12 cellular contexts compared by ENCODE assay signal in genomic region chr14:104580961-104581360, GRCh38. TPM values are rescaled to one million over a fixed set of nuclear protein-coding genes. Genes with fewer than 3 reads are reported as not detected.
DNase-seq lines count a peak whose midpoint lies in the region; ATAC-seq, FAIRE-seq and TF ChIP-seq lines count a peak whose summit lies in the region.
"Had no signal": no experiment of that assay in that cellular context is flagged by ENCODE, and none has a peak within 500 bp of the region (broad histone marks: within the 10 kb centered on the region; RNA-seq: fewer than 3 reads in every experiment).

No MANE protein-coding gene starts in this region.

- no peak overlapping the region; the same call in 1 of the 2 replicates for H3K27ac ChIP-seq in H1 (ENCODE audit: low read depth, low read length)
- H3K27ac ChIP-seq in pancreas: no peak overlapping the region
- H3K27ac ChIP-seq: colonic mucosa had no signal

- TF ChIP-seq EP300 in H1 (IDR thresholded peaks at IDR 0.05; ENCODE audit: borderline replicate concordance in 1 of 2, low read depth in 2 of 2, low read length in 2 of 2): no peak

- no peak overlapping the region for H3K18ac ChIP-seq in H1 (ENCODE audit: extremely low read depth, low read length)

- no peak for FAIRE-seq in H1 (lab: Jason Lieb, UNC)
- no peak for FAIRE-seq in pancreas (lab: Jason Lieb, UNC)
- FAIRE-seq: GM12878 had no signal

- H3K36me3 ChIP-seq in H1 (ENCODE audit: control insufficient read depth in 2 of 4, insufficient read depth in 4 of 4, low read length in 3 of 4) (no peaks in the 10 kb centered on the region), pancreas (no peaks in the 10 kb centered on the region)
- H3K36me3 ChIP-seq: colonic mucosa had no signal

- no peak overlapping the region for H3K23ac ChIP-seq in H1 (ENCODE audit: insufficient read length)

- no peak overlapping the region for H3K14ac ChIP-seq in H1 (ENCODE audit: insufficient read length)

- H3K4me2 ChIP-seq in H1 (ENCODE audit: insufficient read depth in 1 of 2, low read depth in 2 of 2, low read length in 2 of 2): no peak overlapping the region

- no peak overlapping the region for H3K9ac ChIP-seq in H1 (replicated peaks in 1 of 4; ENCODE audit: extremely low read depth in 1 of 4, low read depth in 3 of 4, low read length in 3 of 4)

- CTCF ChIA-PET in H1 (lab: Charles Lee; ENCODE audit: partially characterized antibody): interaction anchor here (0.8 to 1.7 kb wide), 5 partner anchors 8 to 503 kb away, joined by 3 to 5 read pairs (median 3); no protein-coding TSS in a partner anchor

- no peak overlapping the region for H3K56ac ChIP-seq in H1 (replicated peaks; ENCODE audit: insufficient read length, low read depth, low read length)

- WGBS in H1 (ENCODE audit: extremely low coverage in 1 of 2, insufficient coverage in 1 of 2, insufficient read length in 1 of 2, insufficient replicate concordance in 2 of 2, low coverage in 1 of 2, low lambda C conversion rate in 2 of 2, missing lambda C conversion rate in 1 of 2), 2 experiments: 92% methylated on average over 9 of the region's 9 CpGs; no CpG with 5 or more reads in 1 of the 2 experiments
- 46 to 58% methylated on average over 9 of the region's 9 CpGs for WGBS in pancreas, 2 donors

- H3K4me3 ChIP-seq in H1 (ENCODE audit: extremely low read depth in 1 of 4, insufficient read depth in 2 of 4, low read depth in 3 of 4, low read length in 4 of 4) (no peak overlapping the region), pancreas (no peak overlapping the region)
- H3K4me3 ChIP-seq: colonic mucosa, GM12878 had no signal

- H3K79me2 ChIP-seq in H1 (ENCODE audit: control insufficient read depth in 1 of 2, insufficient read depth in 2 of 2, low read length in 2 of 2): no peaks in the 10 kb centered on the region

- no peak overlapping the region for H2BK120ac ChIP-seq in H1 (replicated peaks; ENCODE audit: low read depth, low read length)

- H3K4ac ChIP-seq in H1 (replicated peaks; ENCODE audit: insufficient read length, low read depth, low read length): no peak overlapping the region

- H3K9me3 ChIP-seq in H1 (ENCODE audit: insufficient read depth in 2 of 2, low read depth in 1 of 2, low read length in 1 of 2) (no peaks in the 10 kb centered on the region), pancreas (no peaks in the 10 kb centered on the region)
- H3K9me3 ChIP-seq: colonic mucosa had no signal

- no peak for TF ChIP-seq RAD21 in H1 (IDR thresholded peaks at IDR 0.05 in 1 of 2, conservative IDR thresholded peaks at IDR 0.05 in 1 of 2; ENCODE audit: low read depth in 2 of 2, low read length in 2 of 2)

- H4K20me1 ChIP-seq in H1 (replicated peaks in 1 of 2; ENCODE audit: control insufficient read depth in 1 of 2, insufficient read depth in 2 of 2, low read length in 2 of 2): peaks cover 0 to 3% of the 10 kb centered on the region in 2 experiments

- no peak overlapping the region for H2BK5ac ChIP-seq in H1 (ENCODE audit: low read depth, low read length)

- H4K8ac ChIP-seq in H1 (ENCODE audit: extremely low read depth, insufficient read depth, low read length): peak overlapping the region; percentile 71; the same call in 1 of the 2 replicates

- no peak overlapping the region for H2BK15ac ChIP-seq in H1 (ENCODE audit: low read length)

- TF ChIP-seq CTCF in H1 (IDR thresholded peaks at IDR 0.05; ENCODE audit: control extremely low read depth in 1 of 3, insufficient read depth in 1 of 3, low read depth in 1 of 3, low read length in 3 of 3) (no peak), pancreas (IDR thresholded peaks at IDR 0.05) (no peak)

- intact Hi-C loops in pancreas (cut with DNase I): no loop called here

- POLR2A ChIA-PET in H1 (lab: Charles Lee; ENCODE audit: partially characterized antibody): interaction anchor here (1.5 kb wide), 1 partner anchor 8 kb away, joined by 3 read pairs; no protein-coding TSS in a partner anchor

- H3K23me2 ChIP-seq in H1 (ENCODE audit: low read depth, low read length): peaks cover 3% of the 10 kb centered on the region; the same call in 1 of the 2 replicates

- no peaks in the 10 kb centered on the region for H3K79me1 ChIP-seq in H1 (ENCODE audit: low read depth, low read length)

- H4K91ac ChIP-seq in H1 (replicated peaks; ENCODE audit: insufficient read length, low read length): peak overlapping the region; percentile 40

- TF ChIP-seq POLR2A in H1 (IDR thresholded peaks at IDR 0.05; ENCODE audit: control extremely low read depth in 1 of 2, low read depth in 2 of 2, low read length in 2 of 2): no peak

- no peak overlapping the region for H4K5ac ChIP-seq in H1 (ENCODE audit: insufficient read length, low read depth, low read length)

- H3K4me1 ChIP-seq in H1 (replicated peaks in 1 of 4; ENCODE audit: control insufficient read depth in 3 of 4, insufficient read depth in 4 of 4, low read length in 3 of 4): no peaks in the 10 kb centered on the region
- peaks cover 0 to 18% (median 15%) of the 10 kb centered on the region in 3 donors for H3K4me1 ChIP-seq in pancreas

- ATAC-seq in pancreas (peak in 3 of 4 donors; percentile 18 to 47 (median 32)), HG03460 (IDR thresholded peaks at IDR 0.05; ENCODE audit: unreplicated experiment) (no peak), GM21528 (IDR thresholded peaks at IDR 0.05; ENCODE audit: low FRiP score, unreplicated experiment) (no peak)

- H2BK20ac ChIP-seq in H1 (ENCODE audit: low read length): no peak overlapping the region

- no peak overlapping the region for H2AK5ac ChIP-seq in H1 (ENCODE audit: low read depth, low read length)

- no peak overlapping the region for H2BK12ac ChIP-seq in H1 (ENCODE audit: low read depth, low read length)

- H2AFZ ChIP-seq in H1 (ENCODE audit: low read length): no peak overlapping the region

- no peaks in the 10 kb centered on the region for H3K27me3 ChIP-seq in H1 (replicated peaks in 1 of 4; ENCODE audit: control insufficient read depth in 3 of 4, extremely low read depth in 1 of 4, insufficient read depth in 3 of 4, low read length in 3 of 4)
- H3K27me3 ChIP-seq in pancreas: no peaks in the 10 kb centered on the region
- H3K27me3 ChIP-seq: colonic mucosa had no signal

- DNase-seq in DMS79 (lab: John Stamatoyannopoulos, UW): peak; percentile 21
- DNase-seq in NCI-H2107 treated with DMSO at 0.1 percent for 48 hours (lab: John Stamatoyannopoulos, UW; ENCODE audit: unreplicated experiment): peak; percentile 82
- no peak for DNase-seq in H1 (ENCODE audit: low read depth in 1 of 2, low spot score in 2 of 2)
- DNase-seq in pancreas: peak in 3 of 6 donors; percentile 38 to 79 (median 58)
- no peak for DNase-seq in activated naive CD4-positive, alpha-beta T cell (lab: John Stamatoyannopoulos, UW)
- no peak for DNase-seq in amniotic stem cell (lab: John Stamatoyannopoulos, UW)
- DNase-seq: activated naive CD4-positive, alpha-beta T cell treated with anti-CD3 and anti-CD28 coated beads for 36 hours; colonic mucosa; DND-41 had no signal

TF ChIP-seq in H1, 55 proteins besides CTCF, POLR2A, EP300 and RAD21 (continues in another document):
- TF ChIP-seq NANOG (IDR thresholded peaks at IDR 0.05; ENCODE audit: insufficient read depth, low read depth, low read length, poor library complexity, severe bottlenecking) (no peak), SP4 (IDR thresholded peaks at IDR 0.05; ENCODE audit: low read length) (no peak), GTF2F1 (IDR thresholded peaks at IDR 0.05; ENCODE audit: borderline replicate concordance, low read depth, low read length) (no peak), KDM5A (IDR thresholded peaks at IDR 0.05; ENCODE audit: low read length) (no peak), HDAC2 (IDR thresholded peaks at IDR 0.05; ENCODE audit: borderline replicate concordance in 1 of 2, low read depth in 2 of 2, low read length in 2 of 2) (no peak), TCF12 (IDR thresholded peaks at IDR 0.05; ENCODE audit: low read depth, low read length) (no peak), EZH2 (IDR thresholded peaks at IDR 0.05; ENCODE audit: low read depth, low read length, severe bottlenecking) (no peak), SP2 (IDR thresholded peaks at IDR 0.05; ENCODE audit: low read length) (no peak), SRF (IDR thresholded peaks at IDR 0.05; ENCODE audit: low read depth, low read length) (no peak), PHF8 (conservative IDR thresholded peaks at IDR 0.05; ENCODE audit: low read depth, low read length) (no peak), BACH1 (IDR thresholded peaks at IDR 0.05; ENCODE audit: low read length) (no peak), JUN (IDR thresholded peaks at IDR 0.05; ENCODE audit: low read depth, low read length) (no peak)
- TF ChIP-seq, protein P1, sequence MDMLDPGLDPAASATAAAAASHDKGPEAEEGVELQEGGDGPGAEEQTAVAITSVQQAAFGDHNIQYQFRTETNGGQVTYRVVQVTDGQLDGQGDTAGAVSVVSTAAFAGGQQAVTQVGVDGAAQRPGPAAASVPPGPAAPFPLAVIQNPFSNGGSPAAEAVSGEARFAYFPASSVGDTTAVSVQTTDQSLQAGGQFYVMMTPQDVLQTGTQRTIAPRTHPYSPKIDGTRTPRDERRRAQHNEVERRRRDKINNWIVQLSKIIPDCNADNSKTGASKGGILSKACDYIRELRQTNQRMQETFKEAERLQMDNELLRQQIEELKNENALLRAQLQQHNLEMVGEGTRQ (IDR thresholded peaks at IDR 0.05; ENCODE audit: low read length): no peak

RNA-seq across cellular contexts. Expression of gene C14orf180, which starts 1.4 kb away (rescaled TPM):
- not detected in 2 replicates for total RNA-seq in H1 (2021; fragmentation: NEBNext Ultra II Directional; extraction: Animal tissue kit (Norgen Biotek cat#: 25700))
- polyA plus RNA-seq in H1 (2011; rRNA removed) (not detected in 2 replicates), pancreas (1 to 10 TPM in 1 of 2 donors, under 1 TPM in 1; 0.35 to 1.1 TPM)
- polyA plus RNA-seq in H1 (2011; cell fraction: cytosol; rRNA removed): not detected
- not detected for polyA plus RNA-seq in H1 (2011; cell fraction: nucleus; rRNA removed)
- polyA plus RNA-seq in H1 (2012, experiment 1 of 2): not detected in 4 replicates
- not detected for polyA plus RNA-seq in H1 (2012, experiment 2 of 2)
- polyA plus RNA-seq in H1 (2013, experiment 1 of 2): not detected
- polyA plus RNA-seq in H1 (2013, experiment 2 of 2): not detected
- not detected in 2 replicates for polyA minus RNA-seq in H1 (2011; rRNA and poly(A)+ RNA removed)
- not detected for polyA minus RNA-seq in H1 (2011; cell fraction: cytosol; rRNA and poly(A)+ RNA removed)
- not detected for polyA minus RNA-seq in H1 (2011; cell fraction: nucleus; rRNA and poly(A)+ RNA removed)
- under 1 TPM in 4 of 6 donors, not detected in 2; 0.09 to 0.40 (median 0.27) TPM for total RNA-seq in pancreas
- total RNA-seq: activated naive CD4-positive, alpha-beta T cell treated with anti-CD3 and anti-CD28 coated beads for 36 hours; GM12878 had no signal
- polyA plus RNA-seq: GM12878 had no signal

RNA-seq across cellular contexts. Expression of gene TMEM179, which starts 23.6 kb away (rescaled TPM):
- 2.9 TPM in 2 replicates for total RNA-seq in H1 (2021; fragmentation: NEBNext Ultra II Directional; extraction: Animal tissue kit (Norgen Biotek cat#: 25700))
- 4.0 and 4.6 TPM in 2 replicates for polyA plus RNA-seq in H1 (2011; rRNA removed)
- 3.7 TPM for polyA plus RNA-seq in H1 (2011; cell fraction: cytosol; rRNA removed)
- 4.6 TPM for polyA plus RNA-seq in H1 (2011; cell fraction: nucleus; rRNA removed)
- 1.7 to 6.0 TPM (median 4.1 TPM) in 4 replicates for polyA plus RNA-seq in H1 (2012, experiment 1 of 2)
- polyA plus RNA-seq in H1 (2012, experiment 2 of 2): 1.8 TPM
- polyA plus RNA-seq in H1 (2013, experiment 1 of 2): 1.8 TPM
- 1.9 TPM for polyA plus RNA-seq in H1 (2013, experiment 2 of 2)
- 1.1 and 3.6 TPM in 2 replicates for polyA minus RNA-seq in H1 (2011; rRNA and poly(A)+ RNA removed)
- 2.4 TPM for polyA minus RNA-seq in H1 (2011; cell fraction: cytosol; rRNA and poly(A)+ RNA removed)
- 3.4 TPM for polyA minus RNA-seq in H1 (2011; cell fraction: nucleus; rRNA and poly(A)+ RNA removed)
- 1 to 10 TPM; 1.1 to 4.6 (median 2.1) TPM for total RNA-seq in pancreas
- 10 to 100 TPM; 18.8 to 35.3 TPM for polyA plus RNA-seq in pancreas
- total RNA-seq: GM12878 had no signal
- polyA plus RNA-seq: GM12878 had no signal

Comparison
In these comparisons a context has a peak if more than half of its experiments do, and no peak if none do; other contexts are left out.
1. DNase-seq: peak in DMS79 (single experiment) and NCI-H2107 treated with DMSO at 0.1 percent for 48 hours (single experiment); none in H1 (0 of 2), activated naive CD4-positive, alpha-beta T cell (0 of 4) and amniotic stem cell (single experiment).
2. ATAC-seq: peak in pancreas (3 of 4); none in HG03460 (single experiment) and GM21528 (single experiment).